In the genomic region with DNA sequence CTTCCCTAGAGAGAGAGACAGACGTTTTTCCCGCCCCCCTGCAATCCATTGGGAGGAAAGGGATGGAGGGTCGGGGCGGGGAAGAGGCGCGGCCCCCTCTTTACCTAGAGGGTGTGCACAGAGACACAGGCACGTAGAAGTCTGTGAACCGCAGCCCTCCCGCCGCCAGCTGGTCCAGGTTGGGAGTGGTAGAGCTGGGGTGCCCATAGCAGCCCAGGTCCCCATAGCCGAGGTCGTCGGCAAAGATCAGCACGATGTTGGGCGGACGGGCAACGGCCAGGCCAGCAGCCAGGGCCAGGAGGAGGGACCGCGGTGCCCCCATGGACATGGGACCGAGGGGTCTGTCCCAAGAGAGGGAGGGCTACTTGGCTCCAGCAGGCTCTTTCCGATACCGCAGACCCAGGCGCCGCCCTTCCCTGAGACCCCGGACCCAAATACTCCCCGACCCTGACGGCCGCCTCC, we compare ENCODE assay signal across 8 cellular contexts. TPM values are rescaled to one million over a fixed set of nuclear protein-coding genes. Genes with fewer than 3 reads are reported as not detected.
DNase-seq lines count a peak whose midpoint lies in the region; ATAC-seq, FAIRE-seq and TF ChIP-seq lines count a peak whose summit lies in the region.

No MANE protein-coding gene starts in this region.

- H3K9me2 ChIP-seq in HCT116 (ENCODE audit: insufficient read depth), result no peaks in the 10 kb centered on the region

- no peak for TF ChIP-seq POLR2A in HCT116 (IDR thresholded peaks at IDR 0.05; ENCODE audit: borderline replicate concordance, extremely low read depth, insufficient read depth, insufficient read length)

- H3K27ac Mint-ChIP-seq in Calu3 (ENCODE audit: unreplicated experiment), result no peak overlapping the region
- H3K27ac Mint-ChIP-seq in T-cell, result peak overlapping the region; percentile 39 to 74
- H3K27ac Mint-ChIP-seq in neural progenitor cell, result no peak overlapping the region

- peaks cover 28% of the 10 kb centered on the region for H3K36me3 Mint-ChIP-seq in Calu3 (ENCODE audit: insufficient read depth, unreplicated experiment)
- H3K36me3 Mint-ChIP-seq in T-cell, result peaks cover 3% of the 10 kb centered on the region
- H3K36me3 Mint-ChIP-seq in neural progenitor cell, result no peaks in the 10 kb centered on the region

- intact Hi-C loops in Calu3 (cut with micrococcal nuclease; ENCODE audit: unreplicated experiment), result no loop called here
- intact Hi-C loops in HCT116 (cut with micrococcal nuclease), result loop anchor here (2.0 kb wide), 1 partner anchor 63 kb away; no protein-coding TSS in a partner anchor

- H3K4me3 Mint-ChIP-seq in Calu3 (ENCODE audit: low read depth, unreplicated experiment) (peak overlapping the region; percentile 80), T-cell (peak overlapping the region; percentile 77 to 98 (median 81)), neural progenitor cell (peak overlapping the region; percentile 83)

- H3K9me3 Mint-ChIP-seq in Calu3 (ENCODE audit: low read depth, unreplicated experiment), result no peaks in the 10 kb centered on the region
- no peaks in the 10 kb centered on the region for H3K9me3 Mint-ChIP-seq in T-cell
- no peaks in the 10 kb centered on the region for H3K9me3 Mint-ChIP-seq in neural progenitor cell

- TSS peak; percentile 54 for BruUV-seq in Calu3 (replicated peaks; lab: Mats Ljungman, UMichigan)
- TSS peak; percentile 64 for BruUV-seq in HCT116 (replicated peaks; lab: Mats Ljungman, UMichigan)

- peaks cover 33% of the 10 kb centered on the region for H3K4me1 Mint-ChIP-seq in Calu3 (ENCODE audit: low read depth, unreplicated experiment)
- peaks cover 34 to 37% (median 34%) of the 10 kb centered on the region in 3 donors for H3K4me1 Mint-ChIP-seq in T-cell
- peaks cover 18% of the 10 kb centered on the region for H3K4me1 Mint-ChIP-seq in neural progenitor cell

- WGBS in esophagus, 2 donors, result 10 to 18% methylated on average over 25 to 28 of the region's 28 CpGs

- H4K20me1 ChIP-seq in HCT116 (ENCODE audit: insufficient read depth), result no peaks in the 10 kb centered on the region
- H4K20me1 ChIP-seq in neural progenitor cell (ENCODE audit: low read depth), result peaks cover 4% of the 10 kb centered on the region

- no peaks in the 10 kb centered on the region for H3K36me3 ChIP-seq in HCT116 (ENCODE audit: control insufficient read depth in 1 of 2, insufficient read depth in 2 of 2, low read length in 2 of 2)
- peaks cover 0 to 14% of the 10 kb centered on the region in 2 donors for H3K36me3 ChIP-seq in esophagus (ENCODE audit: control insufficient read depth in 2 of 2, insufficient read depth in 2 of 2, low read length in 1 of 2)
- H3K36me3 ChIP-seq in neural progenitor cell, result no peaks in the 10 kb centered on the region

- H3K4me2 ChIP-seq in HCT116 (ENCODE audit: low read length), result peak overlapping the region; percentile 99
- H3K4me2 ChIP-seq in neural progenitor cell, result peak overlapping the region; percentile 97

- H3K4me1 ChIP-seq in HCT116 (ENCODE audit: control insufficient read depth in 1 of 2, insufficient read depth in 2 of 2, low read length in 2 of 2) (peaks cover 10 to 38% of the 10 kb centered on the region in 2 experiments; a peak in 3 of 4 replicates), esophagus (ENCODE audit: control insufficient read depth in 2 of 2, insufficient read depth in 2 of 2, low read length in 1 of 2) (peaks cover 0 to 22% of the 10 kb centered on the region in 2 donors), neural progenitor cell (peaks cover 4% of the 10 kb centered on the region)

- H3K27me3 ChIP-seq in HCT116 (ENCODE audit: insufficient read depth, low read length) (no peaks in the 10 kb centered on the region), esophagus (ENCODE audit: control insufficient read depth in 1 of 2, insufficient read depth in 2 of 2, low read length in 2 of 2) (no peaks in the 10 kb centered on the region), neural progenitor cell (peaks cover 6% of the 10 kb centered on the region)

- TF ChIP-seq CTCF in Calu3 (IDR thresholded peaks at IDR 0.05; ENCODE audit: unreplicated experiment) (no peak), HCT116 (IDR thresholded peaks at IDR 0.05 in 2 of 3, conservative IDR thresholded peaks at IDR 0.05 in 1 of 3; ENCODE audit: borderline replicate concordance in 1 of 3, insufficient read depth in 1 of 3, low read depth in 2 of 3, low read length in 2 of 3) (no peak), neural progenitor cell (IDR thresholded peaks at IDR 0.05) (no peak)

- ATAC-seq in HCT116, result peak; percentile 39
- ATAC-seq in T-cell (replicated peaks in 1 of 4), result peak in 1 of 4 experiments; percentile 2
- ATAC-seq in HG02852 (IDR thresholded peaks at IDR 0.05; ENCODE audit: unreplicated experiment), result no peak

- H3K4me3 ChIP-seq in HCT116 (replicated peaks in 1 of 2; ENCODE audit: low read depth in 1 of 2, low read length in 2 of 2), result peak overlapping the region; percentile 71 to 88
- H3K4me3 ChIP-seq in esophagus (ENCODE audit: low read depth in 1 of 2, low read length in 2 of 2), result peak overlapping the region; percentile 61 to 89
- peak overlapping the region; percentile 92 for H3K4me3 ChIP-seq in neural progenitor cell

- CTCF ChIA-PET in Calu3 (lab: Charles Lee) (interaction anchor here (0.6 to 1.1 kb wide), 4 partner anchors 8 to 82 kb away, joined by 3 to 4 read pairs (median 3); partner anchors contain the start of gene SYCE3), HCT116 (lab: Charles Lee) (interaction anchor here (1.0 kb wide), 1 partner anchor 14 kb away, joined by 3 read pairs; no protein-coding TSS in a partner anchor), T-cell (lab: Charles Lee) (interaction anchor here in 1 of 2 donors (0.6 kb wide), 1 partner anchor 21 kb away, joined by 3 read pairs; no protein-coding TSS in a partner anchor)

- H3K27ac ChIP-seq in HCT116 (ENCODE audit: low read depth, low read length) (peak overlapping the region; percentile 61), esophagus (ENCODE audit: low read depth in 2 of 2, low read length in 1 of 2) (peak overlapping the region; percentile 61 to 82), neural progenitor cell (no peak overlapping the region)

- H3F3A ChIP-seq in neural progenitor cell (ENCODE audit: low read depth), result peaks cover 15% of the 10 kb centered on the region

- no peak for FAIRE-seq in RCC 7860 (lab: Jason Lieb, UNC)

- no peaks in the 10 kb centered on the region for H3K9me3 ChIP-seq in HCT116 (ENCODE audit: control insufficient read depth in 1 of 2, insufficient read depth in 1 of 2, low read depth in 1 of 2, low read length in 2 of 2)
- H3K9me3 ChIP-seq in esophagus (ENCODE audit: control insufficient read depth in 2 of 2, insufficient read depth in 1 of 2, low read depth in 1 of 2, low read length in 1 of 2), result no peaks in the 10 kb centered on the region
- no peaks in the 10 kb centered on the region for H3K9me3 ChIP-seq in neural progenitor cell (ENCODE audit: low read depth)

- H2AFZ ChIP-seq in HCT116 (ENCODE audit: low read depth, low read length, poor library complexity, severe bottlenecking), result no peak overlapping the region
- H2AFZ ChIP-seq in neural progenitor cell (replicated peaks), result peak overlapping the region; percentile 83

- no peak for TF ChIP-seq RAD21 in HCT116 (IDR thresholded peaks at IDR 0.05; ENCODE audit: low read depth)

- POLR2A ChIA-PET in HCT116 (lab: Charles Lee), result interaction anchor here (1.0 kb wide), 1 partner anchor 63 kb away, joined by 3 read pairs; no protein-coding TSS in a partner anchor
- POLR2A ChIA-PET in T-cell (lab: Charles Lee), result no interaction called here

- H3K9ac ChIP-seq in HCT116 (ENCODE audit: low read length), result peak overlapping the region; percentile 75
- H3K9ac ChIP-seq in neural progenitor cell, result no peak overlapping the region

- DNase-seq in Calu3 (peak; percentile 32), HCT116 (ENCODE audit: low read depth, low spot score) (no peak), T-cell (peak in 7 of 34 experiments; percentile 10 to 27 (median 21)), neural progenitor cell (ENCODE audit: low spot score) (peak; percentile 71), HCEC 1CT (no peak), RCC 7860 (ENCODE audit: low spot score) (no peak)

- no peaks in the 10 kb centered on the region for H3K79me2 ChIP-seq in HCT116 (ENCODE audit: insufficient read depth, low read length)
- no peaks in the 10 kb centered on the region for H3K79me2 ChIP-seq in neural progenitor cell (ENCODE audit: low read depth)

- H3K27me3 Mint-ChIP-seq in Calu3 (ENCODE audit: unreplicated experiment) (no peaks in the 10 kb centered on the region), T-cell (no peaks in the 10 kb centered on the region), neural progenitor cell (ENCODE audit: insufficient read depth, low read depth) (no peaks in the 10 kb centered on the region)

- RAD21 ChIA-PET in HCT116 (lab: Charles Lee; ENCODE audit: low non-redundant PET in 1 of 2, low total read pairs in 2 of 2, uncharacterized antibody in 2 of 2, unreplicated experiment in 2 of 2), result no interaction called here

TF ChIP-seq in HCT116, 20 proteins besides CTCF, POLR2A, EP300 and RAD21 (continues in another document):
- no peak for TF ChIP-seq TCF7L2 (IDR thresholded peaks at IDR 0.05; ENCODE audit: borderline replicate concordance, extremely low read depth, insufficient read depth, insufficient read length)

RNA-seq across cellular contexts. Expression of gene ARSA, which starts 0.5 kb away (rescaled TPM):
- total RNA-seq in Calu3 (2022) (39.4 and 40.2 TPM in 2 replicates), HCT116 (2021; ENCODE audit: unreplicated experiment) (16.4 TPM), T-cell (100 to 1,000 TPM in 1 of 5 donors, 10 to 100 TPM in 4; 68.3 to 105 (median 90.6) TPM), neural progenitor cell (ENCODE audit: low replicate concordance) (4.2 and 18.4 TPM in 2 replicates)
- 8.0 and 10.3 TPM in 2 replicates for polyA plus RNA-seq in HCT116 (2012)
- 10 to 100 TPM; 25.8 to 52.1 TPM for polyA plus RNA-seq in esophagus

RNA-seq across cellular contexts. Expression of gene MAPK8IP2, which starts 26.9 kb away (rescaled TPM):
- 2.9 and 3.1 TPM in 2 replicates for total RNA-seq in Calu3 (2022)
- total RNA-seq in HCT116 (2021; ENCODE audit: unreplicated experiment), result 6.4 TPM
- 2.1 and 2.6 TPM in 2 replicates for polyA plus RNA-seq in HCT116 (2012)
- total RNA-seq in T-cell, result under 1 TPM; 0.13 to 0.55 (median 0.39) TPM
- polyA plus RNA-seq in esophagus, result under 1 TPM; 0.55 to 0.61 TPM
- 0.74 TPM in 1 of 2 replicates, not detected in the other for total RNA-seq in neural progenitor cell (ENCODE audit: low replicate concordance)

RNA-seq across cellular contexts. Expression of gene CHKB, which starts 44.8 kb away (rescaled TPM):
- total RNA-seq in Calu3 (2022) (80.9 and 83.2 TPM in 2 replicates), HCT116 (2021; ENCODE audit: unreplicated experiment) (55.1 TPM), T-cell (100 to 1,000 TPM; 151 to 209 (median 203) TPM), neural progenitor cell (ENCODE audit: low replicate concordance) (67.4 and 93.9 TPM in 2 replicates)
- 35.5 and 42.0 TPM in 2 replicates for polyA plus RNA-seq in HCT116 (2012)
- 100 to 1,000 TPM in 1 of 2 donors, 10 to 100 TPM in 1; 50.1 to 110 TPM for polyA plus RNA-seq in esophagus

RNA-seq across cellular contexts. Expression of gene SHANK3, which starts 45.1 kb away (rescaled TPM):
- total RNA-seq in Calu3 (2022) (2.1 and 2.5 TPM in 2 replicates), HCT116 (2021; ENCODE audit: unreplicated experiment) (16.0 TPM), T-cell (under 1 TPM; 0.22 to 0.47 (median 0.28) TPM), neural progenitor cell (ENCODE audit: low replicate concordance) (0.65 and 3.6 TPM in 2 replicates)
- polyA plus RNA-seq in HCT116 (2012), result 7.2 and 7.3 TPM in 2 replicates
- 1 to 10 TPM; 4.1 to 9.0 TPM for polyA plus RNA-seq in esophagus

RNA-seq across cellular contexts. Expression of gene CPT1B, which starts 49.3 kb away (rescaled TPM):
- total RNA-seq in Calu3 (2022) (72.6 and 77.0 TPM in 2 replicates), HCT116 (2021; ENCODE audit: unreplicated experiment) (35.1 TPM), T-cell (100 to 1,000 TPM in 1 of 5 donors, 10 to 100 TPM in 4; 61.9 to 113 (median 94.5) TPM), neural progenitor cell (ENCODE audit: low replicate concordance) (33.9 and 49.6 TPM in 2 replicates)
- 23.4 and 28.1 TPM in 2 replicates for polyA plus RNA-seq in HCT116 (2012)
- polyA plus RNA-seq in esophagus, result 10 to 100 TPM in 1 of 2 donors, 1 to 10 TPM in 1; 9.4 to 55.5 TPM

Comparison
In these comparisons a context has a peak if more than half of its experiments do, and no peak if none do; other contexts are left out.
1. DNase-seq: peak in Calu3 (single experiment) and neural progenitor cell (single experiment); none in HCT116 (single experiment), HCEC 1CT (single experiment) and RCC 7860 (single experiment).
2. H3K27ac Mint-ChIP-seq: peak in T-cell (2 of 2); none in Calu3 (single experiment) and neural progenitor cell (single experiment).
3. Peak in every context shown above with its lines, with median percentiles within 50 percentile points of each other: H3K4me3 Mint-ChIP-seq and H3K4me3 ChIP-seq.